In genomic region chr6:98824163-98824906, GRCh38 we compare ENCODE assay signal across 10 cellular contexts. TPM values are rescaled to one million over a fixed set of nuclear protein-coding genes. Genes with fewer than 3 reads are reported as not detected.
DNase-seq lines count a peak whose midpoint lies in the region; ATAC-seq and TF ChIP-seq lines count a peak whose summit lies in the region.
"Had no signal": no experiment of that assay in that cellular context is flagged by ENCODE, and none has a peak within 500 bp of the region (broad histone marks: within the 10 kb centered on the region; RNA-seq: fewer than 3 reads in every experiment).

No MANE protein-coding gene starts in this region.

- H3K27me3 ChIP-seq in neural cell (ENCODE audit: insufficient read depth, low read depth, low read length) (peaks cover 67% of the 10 kb centered on the region), testis (no peaks in the 10 kb centered on the region), PC-3 (ENCODE audit: low read length) (peaks cover 55% of the 10 kb centered on the region)

- H2AFZ ChIP-seq in neural cell (ENCODE audit: low read depth, low read length) (no peak overlapping the region), PC-3 (ENCODE audit: low read length) (no peak overlapping the region)

- TF ChIP-seq CTCF in neural cell (IDR thresholded peaks at IDR 0.05; ENCODE audit: poor library complexity, severe bottlenecking) (no peak), testis (IDR thresholded peaks at IDR 0.05) (no peak), PC-3 (conservative IDR thresholded peaks at IDR 0.05; ENCODE audit: low read depth, low read length) (no peak)

- intact Hi-C loops in testis (cut with DNase I; ENCODE audit: low total_unique reads), result no loop called here
- intact Hi-C loops in PC-3 (cut with micrococcal nuclease), result no loop called here

- H3K36me3 ChIP-seq in neural cell (ENCODE audit: insufficient read depth, low read length) (no peaks in the 10 kb centered on the region), testis (ENCODE audit: low read depth, missing control alignments) (no peaks in the 10 kb centered on the region), PC-3 (ENCODE audit: low read depth, low read length) (no peaks in the 10 kb centered on the region)

- TF ChIP-seq POLR2A in testis (IDR thresholded peaks at IDR 0.05), result no peak

- POLR2A ChIA-PET in PC-3 (lab: Charles Lee; ENCODE audit: unreplicated experiment), result no interaction called here

- H3K9me2 ChIP-seq in neural cell (ENCODE audit: insufficient read depth, low read length) (no peaks in the 10 kb centered on the region), PC-3 (replicated peaks; ENCODE audit: low read length) (no peaks in the 10 kb centered on the region)

- no peak for TF ChIP-seq RAD21 in neural cell (conservative IDR thresholded peaks at IDR 0.05)

- H3K9me3 ChIP-seq in neural cell (ENCODE audit: low read length) (no peaks in the 10 kb centered on the region), testis (no peaks in the 10 kb centered on the region), PC-3 (ENCODE audit: low read length) (no peaks in the 10 kb centered on the region)

- no peaks in the 10 kb centered on the region for H4K20me1 ChIP-seq in neural cell (ENCODE audit: insufficient read depth)
- no peaks in the 10 kb centered on the region for H4K20me1 ChIP-seq in PC-3 (ENCODE audit: low read length)

- H3K79me2 ChIP-seq in neural cell (replicated peaks; ENCODE audit: insufficient read depth, low read length) (no peaks in the 10 kb centered on the region), PC-3 (ENCODE audit: low read length) (no peaks in the 10 kb centered on the region)

- DNase-seq in COR-L47 (lab: John Stamatoyannopoulos, UW), result peak; percentile 19
- peak; percentile 18 for DNase-seq in NCI-H2227 (lab: John Stamatoyannopoulos, UW; ENCODE audit: unreplicated experiment)
- no peak for DNase-seq in effector memory CD8-positive, alpha-beta T cell
- no peak for DNase-seq in testis
- DNase-seq in PC-3, result no peak
- DNase-seq: cerebellar nuclear complex, Kasumi-1 had no signal

- peaks cover 95 to 98% of the 10 kb centered on the region in 2 donors for H3K27me3 Mint-ChIP-seq in effector memory CD8-positive, alpha-beta T cell

- no peak overlapping the region for H3K27ac Mint-ChIP-seq in effector memory CD8-positive, alpha-beta T cell

- H3K4me3 ChIP-seq in neural cell (ENCODE audit: low read length) (peak overlapping the region; percentile 62), testis (peak overlapping the region in 1 of 2 donors; percentile 32), PC-3 (ENCODE audit: low read length) (no peak overlapping the region)

- BruUV-seq in PC-3 (replicated peaks; lab: Mats Ljungman, UMichigan), result no TSS peak

- H3K9ac ChIP-seq in neural cell (ENCODE audit: low read length) (no peak overlapping the region), PC-3 (ENCODE audit: low read length) (no peak overlapping the region)

- peaks cover 4% of the 10 kb centered on the region for H3F3A ChIP-seq in neural cell (ENCODE audit: insufficient read depth, low read length, poor library complexity, severe bottlenecking)
- no peaks in the 10 kb centered on the region for H3F3A ChIP-seq in PC-3 (ENCODE audit: low read length, unreplicated experiment)

- ATAC-seq in effector memory CD8-positive, alpha-beta T cell (replicated peaks), result peak; percentile 27
- no peak for ATAC-seq in HG03565 (IDR thresholded peaks at IDR 0.05; ENCODE audit: unreplicated experiment)
- no peak for ATAC-seq in PC-3
- no peak for ATAC-seq in HG03039 (IDR thresholded peaks at IDR 0.05; ENCODE audit: unreplicated experiment)

- no peak for TF ChIP-seq EP300 in neural cell (conservative IDR thresholded peaks at IDR 0.05; ENCODE audit: poor library complexity, severe bottlenecking)

- H3K4me3 Mint-ChIP-seq in effector memory CD8-positive, alpha-beta T cell, result peak overlapping the region; percentile 57 to 76

- peaks cover 4% of the 10 kb centered on the region for H3K36me3 Mint-ChIP-seq in effector memory CD8-positive, alpha-beta T cell (ENCODE audit: insufficient read depth)

- CTCF ChIA-PET in PC-3 (lab: Charles Lee), result no interaction called here

- peaks cover 22 to 27% of the 10 kb centered on the region in 2 donors for H3K4me1 Mint-ChIP-seq in effector memory CD8-positive, alpha-beta T cell (ENCODE audit: low read depth in 2 of 2)

- peak overlapping the region; percentile 57 for H3K4me2 ChIP-seq in neural cell (ENCODE audit: low read length)
- H3K4me2 ChIP-seq in PC-3 (ENCODE audit: low read length), result no peak overlapping the region

- H3K27ac ChIP-seq in neural cell (ENCODE audit: low read length) (no peak overlapping the region), testis (no peak overlapping the region), PC-3 (ENCODE audit: low read length) (no peak overlapping the region)

- peaks cover 0 to 3% of the 10 kb centered on the region in 2 donors for H3K9me3 Mint-ChIP-seq in effector memory CD8-positive, alpha-beta T cell

- peaks cover 8% of the 10 kb centered on the region for H3K4me1 ChIP-seq in testis
- no peaks in the 10 kb centered on the region for H3K4me1 ChIP-seq in PC-3 (ENCODE audit: insufficient read depth, low read length)

- 0 to 2% methylated on average over 26 to 37 of the region's 45 CpGs for WGBS in testis, 2 donors

TF ChIP-seq in neural cell, 6 proteins besides CTCF, POLR2A, EP300 and RAD21:
- TF ChIP-seq MXI1 (conservative IDR thresholded peaks at IDR 0.05; ENCODE audit: poor library complexity, severe bottlenecking), result no peak
- TF ChIP-seq REST (IDR thresholded peaks at IDR 0.05; ENCODE audit: borderline replicate concordance), result no peak
- TF ChIP-seq TAF1 (IDR thresholded peaks at IDR 0.05; ENCODE audit: low read depth), result no peak
- no peak for TF ChIP-seq EZH2 (IDR thresholded peaks at IDR 0.05; ENCODE audit: borderline replicate concordance, insufficient read depth, low read length, poor library complexity, severe bottlenecking)
- TF ChIP-seq POLR2AphosphoS5 (IDR thresholded peaks at IDR 0.05), result peak; percentile 6
- no peak for TF ChIP-seq SMC3 (conservative IDR thresholded peaks at IDR 0.05; ENCODE audit: poor library complexity)

RNA-seq across cellular contexts. Expression of gene POU3F2, which starts 10.0 kb away (rescaled TPM):
- 35.3 and 35.7 TPM in 2 replicates for polyA plus RNA-seq in neural cell
- 111 and 124 TPM in 2 replicates for polyA minus RNA-seq in neural cell
- total RNA-seq in testis, result under 1 TPM; 0.31 TPM
- polyA plus RNA-seq in testis (ENCODE audit: insufficient read depth, low read depth, low replicate concordance), result 0.32 TPM
- 0.07 and 0.12 TPM in 2 replicates for total RNA-seq in PC-3 (2014; rRNA removed)

Comparison
In these comparisons a context has a peak if more than half of its experiments do, and no peak if none do; other contexts are left out.
1. DNase-seq: peak in COR-L47 (single experiment) and NCI-H2227 (single experiment); none in effector memory CD8-positive, alpha-beta T cell (0 of 3), testis (single experiment) and PC-3 (single experiment).